Comparison of ENCODE assay signal across 20 cellular contexts in genomic region chr2:169711751-169712509, GRCh38. TPM values are rescaled to one million over a fixed set of nuclear protein-coding genes. Genes with fewer than 3 reads are reported as not detected.
DNase-seq lines count a peak whose midpoint lies in the region; ATAC-seq and TF ChIP-seq lines count a peak whose summit lies in the region.
"Had no signal": no experiment of that assay in that cellular context is flagged by ENCODE, and none has a peak within 500 bp of the region (broad histone marks: within the 10 kb centered on the region; RNA-seq: fewer than 3 reads in every experiment).

No MANE protein-coding gene starts in this region.

- TF ChIP-seq CTCF in SK-N-SH (IDR thresholded peaks at IDR 0.05) (no peak), PC-3 (conservative IDR thresholded peaks at IDR 0.05; ENCODE audit: low read depth, low read length) (no peak), transverse colon (IDR thresholded peaks at IDR 0.05) (no peak), left ventricle myocardium inferior (IDR thresholded peaks at IDR 0.05; ENCODE audit: borderline replicate concordance) (no peak)

- no peak overlapping the region for H3K4me3 ChIP-seq in SK-N-SH (ENCODE audit: low read depth in 2 of 2, low read length in 1 of 2)
- H3K4me3 ChIP-seq in PC-3 (ENCODE audit: low read length) = no peak overlapping the region
- no peak overlapping the region for H3K4me3 ChIP-seq in transverse colon
- H3K4me3 ChIP-seq in left ventricle myocardium inferior = no peak overlapping the region
- H3K4me3 ChIP-seq: suprapubic skin, vagina had no signal

- 60% methylated on average over 6 of the region's 7 CpGs for WGBS in SK-N-SH (ENCODE audit: low lambda C conversion rate)
- 39 to 61% methylated on average over 3 to 7 of the region's 7 CpGs for WGBS in transverse colon (ENCODE audit: low coverage in 1 of 2), 2 donors

- no TSS peak for BruUV-seq in PC-3 (replicated peaks; lab: Mats Ljungman, UMichigan)

- CTCF ChIA-PET in SK-N-SH (lab: Yijun Ruan, JAX) = interaction anchor here (0.8 to 0.9 kb wide), 2 partner anchors 10 to 17 kb away, joined by 3 to 4 read pairs; no protein-coding TSS in a partner anchor
- CTCF ChIA-PET in PC-3 (lab: Charles Lee) = no interaction called here

- TF ChIP-seq EP300 in SK-N-SH (IDR thresholded peaks at IDR 0.05; ENCODE audit: borderline replicate concordance in 1 of 2, low read depth in 1 of 2, low read length in 1 of 2) = no peak
- no peak for TF ChIP-seq EP300 in transverse colon (IDR thresholded peaks at IDR 0.05; ENCODE audit: low read depth)

- no peak overlapping the region for H3K4me2 ChIP-seq in SK-N-SH
- H3K4me2 ChIP-seq in PC-3 (ENCODE audit: low read length) = no peak overlapping the region

- H3K9ac ChIP-seq in SK-N-SH (no peak overlapping the region), PC-3 (ENCODE audit: low read length) (no peak overlapping the region)

- H4K20me1 ChIP-seq in SK-N-SH (ENCODE audit: insufficient read depth) (no peaks in the 10 kb centered on the region), PC-3 (ENCODE audit: low read length) (no peaks in the 10 kb centered on the region)

- intact Hi-C loops in PC-3 (cut with micrococcal nuclease) = no loop called here
- intact Hi-C loops in transverse colon (cut with DNase I; ENCODE audit: low total_unique reads) = no loop called here
- intact Hi-C loops in left ventricle myocardium inferior (cut with micrococcal nuclease) = no loop called here

- peak; percentile 17 for TF ChIP-seq POLR2A in transverse colon (IDR thresholded peaks at IDR 0.05)

- no peaks in the 10 kb centered on the region for H3K79me2 ChIP-seq in SK-N-SH (ENCODE audit: insufficient read depth)
- H3K79me2 ChIP-seq in PC-3 (ENCODE audit: low read length) = no peaks in the 10 kb centered on the region

- POLR2A ChIA-PET in SK-N-SH (lab: Yijun Ruan, JAX) (no interaction called here), PC-3 (lab: Charles Lee; ENCODE audit: unreplicated experiment) (no interaction called here)

- ATAC-seq in SK-N-SH treated with all-trans-retinoic acid at 6 μM for 48 hours (no peak), PC-3 (no peak)
- ATAC-seq: right cardiac atrium had no signal

- peaks cover 0 to 3% of the 10 kb centered on the region in 2 experiments for H3K36me3 ChIP-seq in SK-N-SH (replicated peaks in 1 of 2; ENCODE audit: control insufficient read depth in 1 of 2, insufficient read depth in 2 of 2, low read length in 1 of 2)
- H3K36me3 ChIP-seq in PC-3 (ENCODE audit: low read depth, low read length) = no peaks in the 10 kb centered on the region
- H3K36me3 ChIP-seq in transverse colon = no peaks in the 10 kb centered on the region
- H3K36me3 ChIP-seq in left ventricle myocardium inferior = no peaks in the 10 kb centered on the region
- H3K36me3 ChIP-seq: suprapubic skin, vagina had no signal

- in situ Hi-C loops in transverse colon (cut with MboI; ENCODE audit: low pct_ligation_motif_present in 1 of 4, low pct_unique_long_range_greater_than_20kb in 1 of 4, low sequenced_read_pairs in 3 of 4) = no loop called here

- H3F3A ChIP-seq in SK-N-SH (replicated peaks; ENCODE audit: insufficient read depth) = no peaks in the 10 kb centered on the region
- H3F3A ChIP-seq in PC-3 (ENCODE audit: low read length, unreplicated experiment) = no peaks in the 10 kb centered on the region

- peaks cover 16 to 48% of the 10 kb centered on the region in 2 experiments; a peak in 2 of 4 replicates for H3K4me1 ChIP-seq in SK-N-SH (ENCODE audit: control insufficient read depth in 1 of 2, insufficient read depth in 2 of 2, low read depth in 1 of 2, low read length in 1 of 2)
- peaks cover 23% of the 10 kb centered on the region for H3K4me1 ChIP-seq in PC-3 (ENCODE audit: insufficient read depth, low read length)
- H3K4me1 ChIP-seq in transverse colon = peaks cover 23 to 67% (median 47%) of the 10 kb centered on the region in 4 donors
- peaks cover 21% of the 10 kb centered on the region for H3K4me1 ChIP-seq in left ventricle myocardium inferior

- H3K9me3 ChIP-seq in SK-N-SH = no peaks in the 10 kb centered on the region
- no peaks in the 10 kb centered on the region for H3K9me3 ChIP-seq in PC-3 (ENCODE audit: low read length)
- no peaks in the 10 kb centered on the region for H3K9me3 ChIP-seq in transverse colon
- no peaks in the 10 kb centered on the region for H3K9me3 ChIP-seq in left ventricle myocardium inferior (replicated peaks)
- H3K9me3 ChIP-seq: suprapubic skin, vagina had no signal

- DNase-seq in SK-N-SH (no peak), PC-3 (peak; percentile 20), glomerular endothelial cell (ENCODE audit: extremely low read depth, low read depth, low spot score) (peak; percentile 55), transverse colon (peak; percentile 59), amniotic stem cell (lab: John Stamatoyannopoulos, UW) (no peak), left ventricle myocardium inferior (no peak), SKM-1 treated with dmso at 0.1 percent for 144 hours (lab: John Stamatoyannopoulos, UW; ENCODE audit: unreplicated experiment) (no peak)
- DNase-seq: activated CD4-positive, alpha-beta T cell treated with anti-CD3 and anti-CD28 coated beads for 1 hour; cortex of kidney; NCI-H1105; right cardiac atrium; RPMI8226 had no signal

- H3K9me2 ChIP-seq in SK-N-SH (no peaks in the 10 kb centered on the region), PC-3 (replicated peaks; ENCODE audit: low read length) (no peaks in the 10 kb centered on the region)

- H2AFZ ChIP-seq in SK-N-SH (ENCODE audit: low read depth) = no peak overlapping the region
- H2AFZ ChIP-seq in PC-3 (ENCODE audit: low read length) = no peak overlapping the region

- peak overlapping the region in 1 of 2 experiments; percentile 64; a peak in 1 of 4 replicates for H3K27ac ChIP-seq in SK-N-SH (ENCODE audit: low read depth in 2 of 2, low read length in 1 of 2)
- no peak overlapping the region for H3K27ac ChIP-seq in PC-3 (ENCODE audit: low read length)
- peak overlapping the region; percentile 78 to 85 (median 81) for H3K27ac ChIP-seq in transverse colon
- no peak overlapping the region for H3K27ac ChIP-seq in left ventricle myocardium inferior (replicated peaks)
- H3K27ac ChIP-seq: epithelial cell of prostate, suprapubic skin, vagina had no signal

- H3K27me3 ChIP-seq in SK-N-SH (ENCODE audit: insufficient read depth) (no peaks in the 10 kb centered on the region), PC-3 (ENCODE audit: low read length) (no peaks in the 10 kb centered on the region), transverse colon (no peaks in the 10 kb centered on the region), left ventricle myocardium inferior (ENCODE audit: low read depth) (no peaks in the 10 kb centered on the region)
- H3K27me3 ChIP-seq: suprapubic skin, vagina had no signal

- TF ChIP-seq RAD21 in SK-N-SH (IDR thresholded peaks at IDR 0.05; ENCODE audit: low read length) = no peak

TF ChIP-seq in SK-N-SH treated with all-trans-retinoic acid at 6 μM for 48 hours, 23 proteins besides CTCF, POLR2A, EP300 and RAD21 (continues in another document):
- TF ChIP-seq RARB (CRISPR knock-in tag; IDR thresholded peaks at IDR 0.05) = no peak

TF ChIP-seq in SK-N-SH, 30 proteins besides CTCF, POLR2A, EP300 and RAD21:
- TF ChIP-seq TEAD4 (IDR thresholded peaks at IDR 0.05; ENCODE audit: borderline replicate concordance, insufficient read depth) (no peak), EZH2phosphoT487 (IDR thresholded peaks at IDR 0.05; ENCODE audit: borderline replicate concordance, low read depth) (no peak), TCF12 (IDR thresholded peaks at IDR 0.05) (no peak), ZBTB33 (IDR thresholded peaks at IDR 0.05; ENCODE audit: borderline replicate concordance, low read depth) (no peak), FOXJ3 (CRISPR knock-in tag; IDR thresholded peaks at IDR 0.05) (no peak), RCOR1 (IDR thresholded peaks at IDR 0.05; ENCODE audit: low read length) (no peak)
TF ChIP-seq in SK-N-SH: peak in this region for 0.

RNA-seq across cellular contexts. Expression of gene PHOSPHO2, which starts 17.7 kb away (rescaled TPM):
- 0.99 and 1.1 TPM in 2 replicates for polyA plus RNA-seq in SK-N-SH (2012; rRNA removed)
- polyA plus RNA-seq in SK-N-SH (2012; cell fraction: cytosol; rRNA removed) = 1.3 and 2.3 TPM in 2 replicates
- 2.1 and 2.7 TPM in 2 replicates for polyA plus RNA-seq in SK-N-SH (2012; cell fraction: nucleus; rRNA removed)
- total RNA-seq in PC-3 (2014; rRNA removed) (5.0 and 5.9 TPM in 2 replicates), glomerular endothelial cell (0.29 and 4.4 TPM in 2 replicates), transverse colon (10 to 100 TPM in 2 of 4 donors, 1 to 10 TPM in 2; 2.6 to 16.5 (median 7.7) TPM), left ventricle myocardium inferior (3.2 TPM)

RNA-seq across cellular contexts. Expression of gene CFAP210, which starts 17.7 kb away (rescaled TPM):
- polyA plus RNA-seq in SK-N-SH (2012; rRNA removed) = 0.03 TPM in 1 of 2 replicates, not detected in the other
- polyA plus RNA-seq in SK-N-SH (2012; cell fraction: cytosol; rRNA removed) = 0.01 and 0.03 TPM in 2 replicates
- not detected in 2 replicates for polyA plus RNA-seq in SK-N-SH (2012; cell fraction: nucleus; rRNA removed)
- not detected in 2 replicates for total RNA-seq in PC-3 (2014; rRNA removed)
- total RNA-seq in glomerular endothelial cell = not detected in 2 replicates
- total RNA-seq in transverse colon = not detected
- not detected for total RNA-seq in left ventricle myocardium inferior
- total RNA-seq: CD4-positive, CD25-positive, alpha-beta regulatory T cell; LHCN-M2; lower leg skin; myocyte; right cardiac atrium; suprapubic skin had no signal
- polyA plus RNA-seq: CD4-positive, CD25-positive, alpha-beta regulatory T cell had no signal

RNA-seq across cellular contexts. Expression of gene KLHL23, which starts 21.7 kb away (rescaled TPM):
- polyA plus RNA-seq in SK-N-SH (2012; rRNA removed) = 5.2 and 6.1 TPM in 2 replicates
- polyA plus RNA-seq in SK-N-SH (2012; cell fraction: cytosol; rRNA removed) = 7.7 and 7.8 TPM in 2 replicates
- 2.4 and 6.1 TPM in 2 replicates for polyA plus RNA-seq in SK-N-SH (2012; cell fraction: nucleus; rRNA removed)
- total RNA-seq in PC-3 (2014; rRNA removed) (13.6 and 15.3 TPM in 2 replicates), glomerular endothelial cell (5.1 and 7.9 TPM in 2 replicates), transverse colon (10 to 100 TPM in 2 of 4 donors, 1 to 10 TPM in 2; 5.2 to 17.5 (median 10.1) TPM), left ventricle myocardium inferior (10.4 TPM)

Comparison
In these comparisons a context has a peak if more than half of its experiments do, and no peak if none do; other contexts are left out.
1. DNase-seq: peak in PC-3 (single experiment), glomerular endothelial cell (single experiment) and transverse colon (single experiment); none in SK-N-SH (single experiment), amniotic stem cell (single experiment), left ventricle myocardium inferior (single experiment) and SKM-1 treated with dmso at 0.1 percent for 144 hours (single experiment).
2. H3K27ac ChIP-seq: peak in transverse colon (4 of 4); none in PC-3 (single experiment) and left ventricle myocardium inferior (single experiment).